11 cellular contexts compared by ENCODE assay signal in the genomic region with DNA sequence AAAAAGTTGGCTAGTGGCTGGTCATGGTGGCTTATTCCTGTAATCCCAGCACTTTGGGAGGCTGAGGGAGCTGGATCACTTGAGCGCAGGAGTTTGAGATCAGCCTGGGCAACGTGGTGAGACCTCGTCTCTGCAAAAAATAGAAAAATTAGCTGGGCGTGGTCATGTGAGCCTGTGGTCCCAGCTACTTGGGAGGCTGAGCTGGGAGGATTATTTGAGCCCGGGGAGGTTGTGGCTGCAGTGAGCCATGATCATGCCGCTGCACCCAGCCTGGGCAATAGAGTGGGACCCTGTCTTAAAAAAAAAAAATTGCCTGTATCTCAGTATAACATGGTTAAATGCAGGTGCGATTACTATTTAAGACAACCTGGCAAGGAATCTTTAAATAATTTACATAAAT.
DNase-seq lines count a peak whose midpoint lies in the region; ATAC-seq and TF ChIP-seq lines count a peak whose summit lies in the region.
"Had no signal": no experiment of that assay in that cellular context is flagged by ENCODE, and none has a peak within 500 bp of the region (broad histone marks: within the 10 kb centered on the region; RNA-seq: fewer than 3 reads in every experiment).

No MANE protein-coding gene starts in this region.

- no peak for DNase-seq in CD8-positive, alpha-beta T cell
- no peak for DNase-seq in activated naive CD8-positive, alpha-beta T cell treated with anti-CD3 and anti-CD28 coated beads, Interleukin-2, amount 10 ng/mL, durations not matched to agents 7 days and 5 days
- DNase-seq in sigmoid colon, result no peak
- no peak for DNase-seq in central memory CD4-positive, alpha-beta T cell
- DNase-seq in WERI-Rb-1, result no peak
- no peak for DNase-seq in NCI-H1694 treated with DMSO at 0.1 percent for 48 hours (lab: John Stamatoyannopoulos, UW)
- DNase-seq: brain microvascular endothelial cell; COR-L47; stimulated activated CD4-positive, alpha-beta T cell treated with anti-CD3 and anti-CD28 coated beads, Interleukin-2, amount 100 ng/mL, for 48 hours had no signal

- CTCF ChIA-PET in CD8-positive, alpha-beta T cell (lab: Charles Lee), result interaction anchor here (0.7 to 1.8 kb wide), 3 partner anchors 10 to 210 kb away, joined by 3 to 7 read pairs (median 5); no protein-coding TSS in a partner anchor

- POLR2A ChIA-PET in CD8-positive, alpha-beta T cell (lab: Charles Lee), result interaction anchor here (1.0 to 3.2 kb wide), 3 partner anchors 8 to 10 kb away, joined by 3 to 19 read pairs (median 4); no protein-coding TSS in a partner anchor
- POLR2A ChIA-PET in activated naive CD8-positive, alpha-beta T cell treated with anti-CD3 and anti-CD28 coated beads, Interleukin-2, amount 10 ng/mL, durations not matched to agents 7 days and 5 days (lab: Charles Lee), result interaction anchor here (1.0 to 4.7 kb wide), 5 partner anchors 8 to 60 kb away, joined by 3 to 49 read pairs (median 5); a partner anchor contains a TSS

- H3K9me3 ChIP-seq in CD8-positive, alpha-beta T cell (ENCODE audit: low read length), result no peaks in the 10 kb centered on the region
- H3K9me3 ChIP-seq in sigmoid colon, result no peaks in the 10 kb centered on the region
- no peaks in the 10 kb centered on the region for H3K9me3 ChIP-seq in WERI-Rb-1 (ENCODE audit: severe bottlenecking)

- TF ChIP-seq POLR2A in sigmoid colon (IDR thresholded peaks at IDR 0.05), result no peak

- peak overlapping the region; percentile 38; the same call in 1 of the 2 replicates for H3K9ac ChIP-seq in KMS-11

- peak overlapping the region; percentile 96 for H3K27ac Mint-ChIP-seq in CD8-positive, alpha-beta T cell
- H3K27ac Mint-ChIP-seq in activated naive CD8-positive, alpha-beta T cell treated with anti-CD3 and anti-CD28 coated beads, Interleukin-2, amount 10 ng/mL, durations not matched to agents 7 days and 5 days, result peak overlapping the region; percentile 88

- 73 to 78% methylated on average over 7 of the region's 7 CpGs for WGBS in sigmoid colon, 2 donors

- no peaks in the 10 kb centered on the region for H3K27me3 ChIP-seq in CD8-positive, alpha-beta T cell (ENCODE audit: insufficient read depth, low read length)
- H3K27me3 ChIP-seq in KMS-11 (ENCODE audit: insufficient read depth, low read depth) (no peaks in the 10 kb centered on the region), sigmoid colon (no peaks in the 10 kb centered on the region), WERI-Rb-1 (ENCODE audit: insufficient read depth, low read depth, severe bottlenecking) (no peaks in the 10 kb centered on the region)
- H3K27me3 ChIP-seq: brain microvascular endothelial cell had no signal

- no peak overlapping the region for H3K4me3 ChIP-seq in CD8-positive, alpha-beta T cell (ENCODE audit: low read depth, low read length)
- no peak overlapping the region for H3K4me3 ChIP-seq in KMS-11 (IDR thresholded peaks at IDR 0.05; ENCODE audit: insufficient read depth, low read depth, low read length)
- H3K4me3 ChIP-seq in sigmoid colon, result no peak overlapping the region
- H3K4me3 ChIP-seq in WERI-Rb-1 (ENCODE audit: low read depth, low read length), result no peak overlapping the region

- H3K4me3 Mint-ChIP-seq in CD8-positive, alpha-beta T cell, result peak overlapping the region; percentile 31
- peak overlapping the region; percentile 34 for H3K4me3 Mint-ChIP-seq in activated naive CD8-positive, alpha-beta T cell treated with anti-CD3 and anti-CD28 coated beads, Interleukin-2, amount 10 ng/mL, durations not matched to agents 7 days and 5 days

- no peaks in the 10 kb centered on the region for H4K20me1 ChIP-seq in KMS-11 (ENCODE audit: insufficient read depth)

- H3K27ac ChIP-seq in CD8-positive, alpha-beta T cell (ENCODE audit: low read depth, low read length), result no peak overlapping the region
- peak overlapping the region; percentile 82 for H3K27ac ChIP-seq in KMS-11
- peak overlapping the region in 3 of 4 donors; percentile 9 to 44 (median 38) for H3K27ac ChIP-seq in sigmoid colon
- H3K27ac ChIP-seq in WERI-Rb-1, result no peak overlapping the region
- H3K27ac ChIP-seq: brain microvascular endothelial cell, epithelial cell of prostate had no signal

- no peaks in the 10 kb centered on the region for H3K9me3 Mint-ChIP-seq in CD8-positive, alpha-beta T cell
- no peaks in the 10 kb centered on the region for H3K9me3 Mint-ChIP-seq in activated naive CD8-positive, alpha-beta T cell treated with anti-CD3 and anti-CD28 coated beads, Interleukin-2, amount 10 ng/mL, durations not matched to agents 7 days and 5 days

- intact Hi-C loops in CD8-positive, alpha-beta T cell (cut with DNase I, micrococcal nuclease), result loop anchor here in 1 of 2 experiments (1.0 kb wide), 2 partner anchors 9 to 11 kb away; no protein-coding TSS in a partner anchor
- intact Hi-C loops in sigmoid colon (cut with DNase I), result no loop called here

- no peaks in the 10 kb centered on the region for H3K36me3 Mint-ChIP-seq in CD8-positive, alpha-beta T cell
- peaks cover 6% of the 10 kb centered on the region for H3K36me3 Mint-ChIP-seq in activated naive CD8-positive, alpha-beta T cell treated with anti-CD3 and anti-CD28 coated beads, Interleukin-2, amount 10 ng/mL, durations not matched to agents 7 days and 5 days

- H3K4me1 ChIP-seq in CD8-positive, alpha-beta T cell (ENCODE audit: insufficient read depth, low read length), result peaks cover 84% of the 10 kb centered on the region
- H3K4me1 ChIP-seq in KMS-11 (ENCODE audit: low read depth, poor library complexity, severe bottlenecking) (peaks cover 94% of the 10 kb centered on the region), sigmoid colon (peaks cover 0 to 19% (median 3%) of the 10 kb centered on the region in 4 donors)

- peaks cover 40% of the 10 kb centered on the region for H3K79me2 ChIP-seq in KMS-11 (ENCODE audit: insufficient read depth, low read depth)

- peaks cover 87% of the 10 kb centered on the region for H3K4me1 Mint-ChIP-seq in CD8-positive, alpha-beta T cell (ENCODE audit: low read depth)
- H3K4me1 Mint-ChIP-seq in activated naive CD8-positive, alpha-beta T cell treated with anti-CD3 and anti-CD28 coated beads, Interleukin-2, amount 10 ng/mL, durations not matched to agents 7 days and 5 days, result peaks cover 69% of the 10 kb centered on the region

- TF ChIP-seq EP300 in sigmoid colon (IDR thresholded peaks at IDR 0.05), result no peak

- H3K4me2 ChIP-seq in KMS-11, result peak overlapping the region; percentile 73

- no peaks in the 10 kb centered on the region for H3K36me3 ChIP-seq in CD8-positive, alpha-beta T cell (ENCODE audit: insufficient read depth, low read length)
- no peaks in the 10 kb centered on the region for H3K36me3 ChIP-seq in KMS-11 (ENCODE audit: insufficient read depth)
- H3K36me3 ChIP-seq in sigmoid colon, result no peaks in the 10 kb centered on the region
- no peaks in the 10 kb centered on the region for H3K36me3 ChIP-seq in WERI-Rb-1
- H3K36me3 ChIP-seq: brain microvascular endothelial cell had no signal

- TF ChIP-seq CTCF in CD8-positive, alpha-beta T cell (IDR thresholded peaks at IDR 0.05), result no peak
- no peak for TF ChIP-seq CTCF in KMS-11 (conservative IDR thresholded peaks at IDR 0.05; ENCODE audit: low read depth, low read length)
- TF ChIP-seq CTCF in sigmoid colon (IDR thresholded peaks at IDR 0.05), result no peak
- TF ChIP-seq CTCF in WERI-Rb-1 (IDR thresholded peaks at IDR 0.05; ENCODE audit: low read depth, low read length), result no peak

- no peak for ATAC-seq in CD8-positive, alpha-beta T cell
- no peak for ATAC-seq in activated naive CD8-positive, alpha-beta T cell treated with anti-CD3 and anti-CD28 coated beads, Interleukin-2, amount 10 ng/mL, durations not matched to agents 7 days and 5 days (ENCODE audit: low read depth)

- no peak overlapping the region for H2AFZ ChIP-seq in KMS-11 (ENCODE audit: low read depth)

- H3K27me3 Mint-ChIP-seq in CD8-positive, alpha-beta T cell (ENCODE audit: low read depth), result no peaks in the 10 kb centered on the region
- H3K27me3 Mint-ChIP-seq in activated naive CD8-positive, alpha-beta T cell treated with anti-CD3 and anti-CD28 coated beads, Interleukin-2, amount 10 ng/mL, durations not matched to agents 7 days and 5 days, result no peaks in the 10 kb centered on the region

Comparison
In these comparisons a context has a peak if more than half of its experiments do, and no peak if none do; other contexts are left out.
1. H3K27ac ChIP-seq: peak in KMS-11 (single experiment) and sigmoid colon (3 of 4); none in CD8-positive, alpha-beta T cell (single experiment) and WERI-Rb-1 (single experiment).